Comparison of ENCODE assay signal across 8 cellular contexts in genomic region chr16:33009468-33009867, GRCh38.
A peak's percentile ranks its signal among the peaks of the same experiment; 100 is the strongest.
DNase-seq lines count a peak whose midpoint lies in the region; ATAC-seq, FAIRE-seq and TF ChIP-seq lines count a peak whose summit lies in the region.
"Not testable (repeated sequence)": the region's sequence is repeated elsewhere in the genome, so short reads cannot be mapped to it uniquely, and the experiment has no call there.

No MANE protein-coding gene starts in this region.

- intact Hi-C loops in activated CD4-positive, alpha-beta T cell treated with anti-CD3 and anti-CD28 coated beads for 36 hours (cut with DNase I, micrococcal nuclease); kidney (cut with DNase I): not testable (repeated sequence)

- CTCF ChIA-PET in activated CD4-positive, alpha-beta T cell treated with anti-CD3 and anti-CD28 coated beads for 36 hours (lab: Charles Lee), result not testable (repeated sequence)

- not testable (repeated sequence) for H3K9ac ChIP-seq in kidney (ENCODE audit: low read length in 2 of 2)

- not testable (repeated sequence) for FAIRE-seq in kidney (lab: Jason Lieb, UNC)

- peak; percentile 47 for ATAC-seq in HG03175 (IDR thresholded peaks at IDR 0.05; ENCODE audit: unreplicated experiment)
- not testable (repeated sequence) for ATAC-seq in activated CD4-positive, alpha-beta T cell treated with anti-CD3 and anti-CD28 coated beads for 36 hours; activated naive CD8-positive, alpha-beta T cell treated with anti-CD3 and anti-CD28 coated beads, Interleukin-2, amount 50 U/mL, for 24 hours

- not testable (repeated sequence) for H3K36me3 Mint-ChIP-seq in activated CD4-positive, alpha-beta T cell treated with anti-CD3 and anti-CD28 coated beads for 36 hours (ENCODE audit: low read depth); activated naive CD8-positive, alpha-beta T cell treated with anti-CD3 and anti-CD28 coated beads, Interleukin-2, amount 50 U/mL, for 24 hours (ENCODE audit: low read depth)

- peak; percentile 74 for DNase-seq in activated CD4-positive, alpha-beta T cell treated with anti-CD3 and anti-CD28 coated beads for 36 hours
- DNase-seq in activated T-cell treated with anti-CD3 and anti-CD28 coated beads for 24 hours (ENCODE audit: low read depth) (peak; percentile 24), kidney (peak; percentile 50)
- DNase-seq in activated naive CD8-positive, alpha-beta T cell treated with anti-CD3 and anti-CD28 coated beads, Interleukin-2, amount 50 U/mL, for 24 hours, result peak; percentile 49
- peak; percentile 48 for DNase-seq in stimulated activated CD4-positive, alpha-beta T cell treated with anti-CD3 and anti-CD28 coated beads, Interleukin-12 subunit alpha, Interleukin-12 subunit beta, amount 100 ng/mL, for 4 hours
- DNase-seq in stimulated activated CD8-positive, alpha-beta memory T cell treated with anti-CD3 and anti-CD28 coated beads, Interleukin-15, amount 100 ng/mL, for 48 hours (ENCODE audit: low read depth in 2 of 2), result peak; percentile 11 to 23

- H3K9me3 Mint-ChIP-seq in activated CD4-positive, alpha-beta T cell treated with anti-CD3 and anti-CD28 coated beads for 36 hours (ENCODE audit: low read depth); activated naive CD8-positive, alpha-beta T cell treated with anti-CD3 and anti-CD28 coated beads, Interleukin-2, amount 50 U/mL, for 24 hours: not testable (repeated sequence)

- not testable (repeated sequence) for H3K27me3 Mint-ChIP-seq in activated CD4-positive, alpha-beta T cell treated with anti-CD3 and anti-CD28 coated beads for 36 hours; activated naive CD8-positive, alpha-beta T cell treated with anti-CD3 and anti-CD28 coated beads, Interleukin-2, amount 50 U/mL, for 24 hours

- H3K27ac ChIP-seq in C4-2B; kidney (ENCODE audit: low read depth in 2 of 2, low read length in 2 of 2): not testable (repeated sequence)

- H3K4me3 ChIP-seq in kidney (ENCODE audit: low read length in 2 of 2), result not testable (repeated sequence)

- not testable (repeated sequence) for H3K27ac Mint-ChIP-seq in activated CD4-positive, alpha-beta T cell treated with anti-CD3 and anti-CD28 coated beads for 36 hours; activated naive CD8-positive, alpha-beta T cell treated with anti-CD3 and anti-CD28 coated beads, Interleukin-2, amount 50 U/mL, for 24 hours

- POLR2A ChIA-PET in activated CD4-positive, alpha-beta T cell treated with anti-CD3 and anti-CD28 coated beads for 36 hours (lab: Charles Lee), result not testable (repeated sequence)

- not testable (repeated sequence) for H3K4me3 Mint-ChIP-seq in activated CD4-positive, alpha-beta T cell treated with anti-CD3 and anti-CD28 coated beads for 36 hours; activated naive CD8-positive, alpha-beta T cell treated with anti-CD3 and anti-CD28 coated beads, Interleukin-2, amount 50 U/mL, for 24 hours

- not testable (repeated sequence) for H3K4me1 ChIP-seq in kidney (ENCODE audit: control insufficient read depth in 1 of 2, insufficient read depth in 1 of 2, low read depth in 1 of 2, low read length in 2 of 2)

- H3K9me3 ChIP-seq in kidney (ENCODE audit: control insufficient read depth in 1 of 2, low read length in 2 of 2), result not testable (repeated sequence)

- peak; percentile 16 for TF ChIP-seq CTCF in C4-2B (conservative IDR thresholded peaks at IDR 0.05)
- TF ChIP-seq CTCF in kidney (IDR thresholded peaks at IDR 0.05; ENCODE audit: borderline replicate concordance, extremely low read depth, insufficient read depth), result peak; percentile 26

- H3K36me3 ChIP-seq in kidney (ENCODE audit: control insufficient read depth in 1 of 2, insufficient read depth in 2 of 2, low read length in 2 of 2), result not testable (repeated sequence)

- H3K4me1 Mint-ChIP-seq in activated CD4-positive, alpha-beta T cell treated with anti-CD3 and anti-CD28 coated beads for 36 hours; activated naive CD8-positive, alpha-beta T cell treated with anti-CD3 and anti-CD28 coated beads, Interleukin-2, amount 50 U/mL, for 24 hours: not testable (repeated sequence)

Comparison
In these comparisons a context has a peak if more than half of its experiments do, and no peak if none do; other contexts are left out.
1. DNase-seq: peak in every context shown above with its lines; median percentile 74 in activated CD4-positive, alpha-beta T cell treated with anti-CD3 and anti-CD28 coated beads for 36 hours; 50 in kidney; 49 in activated naive CD8-positive, alpha-beta T cell treated with anti-CD3 and anti-CD28 coated beads, Interleukin-2, amount 50 U/mL, for 24 hours; 48 in stimulated activated CD4-positive, alpha-beta T cell treated with anti-CD3 and anti-CD28 coated beads, Interleukin-12 subunit alpha, Interleukin-12 subunit beta, amount 100 ng/mL, for 4 hours; 24 in activated T-cell treated with anti-CD3 and anti-CD28 coated beads for 24 hours; 17 in stimulated activated CD8-positive, alpha-beta memory T cell treated with anti-CD3 and anti-CD28 coated beads, Interleukin-15, amount 100 ng/mL, for 48 hours.